24 cellular contexts compared by ENCODE assay signal in genomic region chr10:43978936-43979335, GRCh38.
"Had no signal": no experiment of that assay in that cellular context is flagged by ENCODE, and none has a peak within 500 bp of the region (broad histone marks: within the 10 kb centered on the region; RNA-seq: fewer than 3 reads in every experiment).

No MANE protein-coding gene starts in this region.

- H3K4me3 ChIP-seq: neural progenitor cell, pancreas, psoas muscle, right lobe of liver, sigmoid colon, stomach, thoracic aorta, thyroid gland, tibial nerve, upper lobe of left lung, uterus had no signal

- ATAC-seq: naive thymus-derived CD4-positive, alpha-beta T cell; pancreas; psoas muscle; right cardiac atrium; right lobe of liver; stimulated activated effector memory CD8-positive, alpha-beta T cell treated with anti-CD3 and anti-CD28 coated beads, Interleukin-12 subunit alpha, Interleukin-12 subunit beta, amount 100 ng/mL, for 72 hours; stimulated activated naive B cell treated with anti-CD40 and anti-IgM and Interleukin-4, amounts not matched to agents 10 μg/mL and 1 μg/mL and 100 μg/mL, for 72 hours had no signal

- DNase-seq: naive thymus-derived CD4-positive, alpha-beta T cell; natural killer cell; occipital lobe; psoas muscle; right cardiac atrium; right lobe of liver; sigmoid colon; small intestine; stimulated activated CD4-positive, alpha-beta T cell treated with anti-CD3 and anti-CD28 coated beads, Interleukin-15, amount 100 ng/mL, for 24 hours; stimulated activated CD4-positive, alpha-beta T cell treated with anti-CD3 and anti-CD28 coated beads, Interleukin-2, amount 100 ng/mL, for 24 hours; stimulated activated CD4-positive, alpha-beta T cell treated with anti-CD3 and anti-CD28 coated beads, Interleukin-2, amount 100 ng/mL, for 48 hours; stimulated activated CD4-positive, alpha-beta T cell treated with anti-CD3 and anti-CD28 coated beads, Interleukin-4, amount 100 ng/mL, for 24 hours; stimulated activated naive B cell treated with anti-CD40 and anti-IgM and Interleukin-4, amounts not matched to agents 10 μg/mL and 1 μg/mL and 100 μg/mL, for 72 hours; stimulated activated naive CD4-positive, alpha-beta T cell treated with Interleukin-2 at 50 U/mL for 16 hours; stomach; thyroid gland; trophoblast cell; upper lobe of left lung; uterus had no signal

- H3K36me3 ChIP-seq: neural progenitor cell, pancreas, right lobe of liver, sigmoid colon, stomach, thoracic aorta, thyroid gland, tibial nerve, upper lobe of left lung, uterus had no signal

- H3K4me1 ChIP-seq: neural progenitor cell, pancreas, psoas muscle, right lobe of liver, sigmoid colon, stomach, thyroid gland, uterus had no signal

- H3K27ac ChIP-seq: neural progenitor cell, pancreas, psoas muscle, right lobe of liver, sigmoid colon, stomach, thoracic aorta, thyroid gland, tibial nerve, upper lobe of left lung, uterus had no signal

- H3K9me3 ChIP-seq: pancreas, psoas muscle, right lobe of liver, sigmoid colon, stomach, thoracic aorta, thyroid gland, tibial nerve, upper lobe of left lung, uterus had no signal

- H3K27me3 ChIP-seq: neural progenitor cell, pancreas, right lobe of liver, sigmoid colon, stomach, thyroid gland, tibial nerve, upper lobe of left lung, uterus had no signal
